12 cellular contexts compared by ENCODE assay signal in genomic region chr17:79214459-79214858, GRCh38.
A peak's percentile ranks its signal among the peaks of the same experiment; 100 is the strongest.
DNase-seq lines count a peak whose midpoint lies in the region.
"Had no signal": no experiment of that assay in that cellular context is flagged by ENCODE, and none has a peak within 500 bp of the region (broad histone marks: within the 10 kb centered on the region; RNA-seq: fewer than 3 reads in every experiment).

No MANE protein-coding gene starts in this region.

- H2AK5ac ChIP-seq in neuronal stem cell (ENCODE audit: low read depth, low read length) = peak overlapping the region; percentile 88

- peaks cover 22% of the 10 kb centered on the region; the same call in 1 of the 2 replicates for H4K20me1 ChIP-seq in BLaER1

- H3K9me3 ChIP-seq in BLaER1 (no peaks in the 10 kb centered on the region), neuronal stem cell (replicated peaks in 1 of 2; ENCODE audit: control insufficient read depth in 2 of 2, insufficient read depth in 1 of 2, low read depth in 1 of 2, low read length in 2 of 2) (no peaks in the 10 kb centered on the region)
- H3K9me3 ChIP-seq: BLaER1 treated with 17β-estradiol and CSF1 and Interleukin-3, amounts not matched to agents 10 nM and 100 nM had no signal

- H3K4me2 ChIP-seq in BLaER1 (peak overlapping the region; percentile 60; the same call in 1 of the 2 replicates), neuronal stem cell (ENCODE audit: insufficient read depth, low read length, poor library complexity, severe bottlenecking) (no peak overlapping the region)

- H3K4me1 ChIP-seq in BLaER1 (peaks cover 23% of the 10 kb centered on the region), neuronal stem cell (ENCODE audit: control insufficient read depth in 2 of 2, insufficient read depth in 1 of 2, low read depth in 1 of 2, low read length in 2 of 2) (peaks cover 0 to 16% of the 10 kb centered on the region in 2 donors)

- peak overlapping the region; percentile 93 for H2BK15ac ChIP-seq in neuronal stem cell (ENCODE audit: low read length)

- peaks cover 60% of the 10 kb centered on the region for H3K27me3 ChIP-seq in BLaER1
- H3K27me3 ChIP-seq in H7 (ENCODE audit: control insufficient read depth, insufficient read depth, low read length) = peaks cover under 1% of the 10 kb centered on the region; the same call in 1 of the 2 replicates
- peaks cover 0 to 85% (median 0%) of the 10 kb centered on the region in 3 experiments for H3K27me3 ChIP-seq in neuronal stem cell (ENCODE audit: control insufficient read depth in 3 of 3, insufficient read depth in 3 of 3, low read depth in 1 of 3, low read length in 3 of 3)

- no peak overlapping the region for H4K8ac ChIP-seq in neuronal stem cell (ENCODE audit: low read depth, low read length)

- H3K4me3 ChIP-seq in BLaER1 (no peak overlapping the region), H7 (ENCODE audit: insufficient read depth, low read depth, low read length) (no peak overlapping the region), neuronal stem cell (ENCODE audit: low read length in 2 of 2) (no peak overlapping the region)
- H3K4me3 ChIP-seq: BLaER1 treated with 17β-estradiol and CSF1 and Interleukin-3, amounts not matched to agents 10 nM and 100 nM had no signal

- H3K36me3 ChIP-seq in BLaER1 (no peaks in the 10 kb centered on the region), H7 (replicated peaks; ENCODE audit: control insufficient read depth, insufficient read depth, low read length) (no peaks in the 10 kb centered on the region), neuronal stem cell (replicated peaks in 1 of 2; ENCODE audit: control insufficient read depth in 2 of 2, insufficient read depth in 2 of 2, low read length in 2 of 2) (no peaks in the 10 kb centered on the region)
- H3K36me3 ChIP-seq: BLaER1 treated with 17β-estradiol and CSF1 and Interleukin-3, amounts not matched to agents 10 nM and 100 nM had no signal

- peak; percentile 65 for DNase-seq in NCI-H82 (lab: John Stamatoyannopoulos, UW)
- DNase-seq in NCI-H82 treated with DMSO at 0.1 percent for 48 hours (lab: John Stamatoyannopoulos, UW; ENCODE audit: unreplicated experiment) = no peak
- DNase-seq in H7 = peak; percentile 66
- DNase-seq in neuronal stem cell (ENCODE audit: low spot score) = no peak
- no peak for DNase-seq in NCI-H2029 (lab: John Stamatoyannopoulos, UW)
- no peak for DNase-seq in NCI-H146 treated with DMSO at 0.1 percent for 48 hours (lab: John Stamatoyannopoulos, UW; ENCODE audit: unreplicated experiment)
- DNase-seq: 8988T; Calu3; CD8-positive, alpha-beta T cell; HCEC 1CT had no signal

- no peak overlapping the region for H4K91ac ChIP-seq in neuronal stem cell (ENCODE audit: low read depth, low read length, poor library complexity)

- no peak overlapping the region for H3K23ac ChIP-seq in neuronal stem cell (ENCODE audit: low read depth, low read length, poor library complexity)

- no peak overlapping the region for H3K27ac ChIP-seq in BLaER1
- H3K27ac ChIP-seq in neuronal stem cell (replicated peaks; ENCODE audit: low read length) = no peak overlapping the region
- H3K27ac ChIP-seq: BLaER1 treated with 17β-estradiol and CSF1 and Interleukin-3, amounts not matched to agents 10 nM and 100 nM had no signal

- no peak overlapping the region for H3K4ac ChIP-seq in neuronal stem cell (ENCODE audit: low read length)

- peaks cover 1% of the 10 kb centered on the region for H3K79me1 ChIP-seq in neuronal stem cell (ENCODE audit: low read depth, low read length)

- no peak overlapping the region for H2BK5ac ChIP-seq in neuronal stem cell (ENCODE audit: low read length)

- H2BK12ac ChIP-seq in neuronal stem cell (ENCODE audit: low read length) = peak overlapping the region; percentile 31

- H3K14ac ChIP-seq in neuronal stem cell (ENCODE audit: low read length) = no peak overlapping the region

- WGBS in neuronal stem cell (ENCODE audit: extremely low coverage in 2 of 2, insufficient read length in 2 of 2, insufficient replicate concordance in 1 of 2), 2 donors = no CpG with 5 or more reads among the region's 4 CpGs

- no peak overlapping the region for H3K9ac ChIP-seq in BLaER1
- no peak overlapping the region for H3K9ac ChIP-seq in neuronal stem cell (ENCODE audit: low read depth, low read length, poor library complexity)
- H3K9ac ChIP-seq: BLaER1 treated with 17β-estradiol and CSF1 and Interleukin-3, amounts not matched to agents 10 nM and 100 nM had no signal

- H3K18ac ChIP-seq in neuronal stem cell (ENCODE audit: low read length) = peak overlapping the region; percentile 66

- no peak overlapping the region for H2BK120ac ChIP-seq in neuronal stem cell (ENCODE audit: low read depth, low read length)

- no peak overlapping the region for H2AFZ ChIP-seq in neuronal stem cell (ENCODE audit: low read length)

Comparison
In these comparisons a context has a peak if more than half of its experiments do, and no peak if none do; other contexts are left out.
1. DNase-seq: peak in NCI-H82 (single experiment) and H7 (single experiment); none in NCI-H82 treated with DMSO at 0.1 percent for 48 hours (single experiment), neuronal stem cell (single experiment), NCI-H2029 (single experiment) and NCI-H146 treated with DMSO at 0.1 percent for 48 hours (single experiment).